20 cellular contexts compared by ENCODE assay signal in genomic region chr5:167447466-167447865, GRCh38.
"Had no signal": no experiment of that assay in that cellular context is flagged by ENCODE, and none has a peak within 500 bp of the region (broad histone marks: within the 10 kb centered on the region; RNA-seq: fewer than 3 reads in every experiment).

No MANE protein-coding gene starts in this region.

- DNase-seq: cortex of kidney; effector memory CD8-positive, alpha-beta T cell; mesenchymal stem cell; mucosa of descending colon; naive B cell; right cardiac atrium; sigmoid colon; stimulated activated CD4-positive, alpha-beta T cell treated with anti-CD3 and anti-CD28 coated beads, Interleukin-2, amount 100 ng/mL, for 24 hours; stimulated activated CD4-positive, alpha-beta T cell treated with anti-CD3 and anti-CD28 coated beads, Interleukin-4, amount 100 ng/mL, for 24 hours; stimulated activated naive CD4-positive, alpha-beta T cell treated with Interleukin-2 at 50 U/mL for 16 hours; stomach; testis; upper lobe of left lung had no signal

- H3K36me3 ChIP-seq: prostate gland, sigmoid colon, stomach, tibial nerve, upper lobe of left lung had no signal

- H3K4me1 Mint-ChIP-seq: naive B cell; stimulated activated effector memory CD8-positive, alpha-beta T cell treated with anti-CD3 and anti-CD28 coated beads, Interleukin-12 subunit alpha, Interleukin-12 subunit beta, amount 100 ng/mL, for 72 hours had no signal

- H3K36me3 Mint-ChIP-seq: mesothelial cell of epicardium; naive B cell; natural killer cell treated with Interleukin-12 subunit alpha and Interleukin-12 subunit beta and Interleukin-15 and Interleukin-18, amount 100 ng/mL, for 72 hours; stimulated activated effector memory CD8-positive, alpha-beta T cell treated with anti-CD3 and anti-CD28 coated beads, Interleukin-12 subunit alpha, Interleukin-12 subunit beta, amount 100 ng/mL, for 72 hours had no signal

- H3K4me1 ChIP-seq: prostate gland, sigmoid colon, stomach, testis, tibial nerve, upper lobe of left lung had no signal

- H3K27ac Mint-ChIP-seq: effector memory CD8-positive, alpha-beta T cell; mesothelial cell of epicardium; naive B cell; natural killer cell treated with Interleukin-12 subunit alpha and Interleukin-12 subunit beta and Interleukin-15 and Interleukin-18, amount 100 ng/mL, for 72 hours; stimulated activated effector memory CD8-positive, alpha-beta T cell treated with anti-CD3 and anti-CD28 coated beads, Interleukin-12 subunit alpha, Interleukin-12 subunit beta, amount 100 ng/mL, for 72 hours had no signal

- H3K4me3 Mint-ChIP-seq: effector memory CD8-positive, alpha-beta T cell; mesothelial cell of epicardium; naive B cell; natural killer cell treated with Interleukin-12 subunit alpha and Interleukin-12 subunit beta and Interleukin-15 and Interleukin-18, amount 100 ng/mL, for 72 hours; neural crest cell; stimulated activated effector memory CD8-positive, alpha-beta T cell treated with anti-CD3 and anti-CD28 coated beads, Interleukin-12 subunit alpha, Interleukin-12 subunit beta, amount 100 ng/mL, for 72 hours had no signal

- ATAC-seq: effector memory CD8-positive, alpha-beta T cell; mucosa of descending colon; natural killer cell treated with Interleukin-12 subunit alpha and Interleukin-12 subunit beta and Interleukin-15 and Interleukin-18, amount 100 ng/mL, for 72 hours; right cardiac atrium; stimulated activated effector memory CD8-positive, alpha-beta T cell treated with anti-CD3 and anti-CD28 coated beads, Interleukin-12 subunit alpha, Interleukin-12 subunit beta, amount 100 ng/mL, for 72 hours had no signal

- H3K4me3 ChIP-seq: lung, mucosa of descending colon, prostate gland, sigmoid colon, stomach, testis, tibial nerve, upper lobe of left lung had no signal

- H3K27me3 ChIP-seq: sigmoid colon, stomach, testis, tibial nerve, upper lobe of left lung had no signal

- H3K27me3 Mint-ChIP-seq: effector memory CD8-positive, alpha-beta T cell; naive B cell; natural killer cell treated with Interleukin-12 subunit alpha and Interleukin-12 subunit beta and Interleukin-15 and Interleukin-18, amount 100 ng/mL, for 72 hours had no signal

- H3K9me3 Mint-ChIP-seq: mesothelial cell of epicardium, neural crest cell had no signal

- H3K27ac ChIP-seq: prostate gland, sigmoid colon, stomach, testis, tibial nerve, upper lobe of left lung had no signal

- H3K9me3 ChIP-seq: mucosa of descending colon, prostate gland, sigmoid colon, stomach, testis, tibial nerve, upper lobe of left lung had no signal
